Comparison of ENCODE assay signal across 22 cellular contexts in the genomic region with DNA sequence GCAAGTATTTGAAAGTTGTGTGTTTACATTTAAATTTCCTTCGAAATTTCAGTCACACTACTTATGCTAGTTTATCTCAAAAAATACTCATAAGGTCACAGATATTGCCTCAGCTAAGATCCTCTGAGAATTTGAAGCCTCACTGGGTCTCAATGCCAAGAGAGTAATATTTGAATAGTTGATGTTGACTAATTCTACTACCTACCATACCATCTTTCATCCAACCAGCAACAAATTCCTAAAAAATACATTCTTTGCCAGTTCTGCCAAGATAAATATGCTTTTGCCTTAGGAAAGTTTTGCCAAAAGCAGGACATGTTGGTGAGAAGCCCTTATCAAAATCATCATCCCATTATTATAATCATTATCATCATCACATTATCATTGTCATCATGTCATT.
A peak's percentile ranks its signal among the peaks of the same experiment; 100 is the strongest.
DNase-seq lines count a peak whose midpoint lies in the region; ATAC-seq and TF ChIP-seq lines count a peak whose summit lies in the region.
"Had no signal": no experiment of that assay in that cellular context is flagged by ENCODE, and none has a peak within 500 bp of the region (broad histone marks: within the 10 kb centered on the region; RNA-seq: fewer than 3 reads in every experiment).

No MANE protein-coding gene starts in this region.

- H3K9me3 ChIP-seq in left ventricle myocardium inferior (replicated peaks) (peaks cover 2% of the 10 kb centered on the region), smooth muscle cell (replicated peaks; ENCODE audit: low read depth) (no peaks in the 10 kb centered on the region)
- H3K9me3 ChIP-seq: BE2C had no signal

- no peak for ATAC-seq in Right ventricle myocardium superior (ENCODE audit: poor library complexity)

- TF ChIP-seq CTCF in left ventricle myocardium inferior (IDR thresholded peaks at IDR 0.05; ENCODE audit: borderline replicate concordance) (no peak), fibroblast of the aortic adventitia (IDR thresholded peaks at IDR 0.05; ENCODE audit: insufficient read depth, low read length) (no peak), smooth muscle cell (IDR thresholded peaks at IDR 0.05; ENCODE audit: borderline replicate concordance, insufficient read depth, poor library complexity, severe bottlenecking) (no peak)

- H3F3A ChIP-seq in smooth muscle cell (ENCODE audit: low read depth), result no peaks in the 10 kb centered on the region

- H3K9ac ChIP-seq in smooth muscle cell (ENCODE audit: low read depth), result no peak overlapping the region

- WGBS in smooth muscle cell (ENCODE audit: low lambda C conversion rate), result 39% methylated on average over 1 of the region's 1 CpG

- H3K4me3 ChIP-seq in left ventricle myocardium inferior (no peak overlapping the region), fibroblast of the aortic adventitia (ENCODE audit: low read depth, low read length) (no peak overlapping the region), smooth muscle cell (no peak overlapping the region)

- no peaks in the 10 kb centered on the region for H4K20me1 ChIP-seq in smooth muscle cell (ENCODE audit: low read depth)

- peak overlapping the region; percentile 89 for H3K27ac ChIP-seq in left ventricle myocardium inferior (replicated peaks)
- H3K27ac ChIP-seq in smooth muscle cell (ENCODE audit: low read depth), result peak overlapping the region; percentile 58
- H3K27ac ChIP-seq: 22Rv1 had no signal

- H3K4me1 ChIP-seq in left ventricle myocardium inferior (peaks cover 5% of the 10 kb centered on the region), smooth muscle cell (ENCODE audit: low read depth) (peaks cover 11% of the 10 kb centered on the region)
- H3K4me1 ChIP-seq: BE2C had no signal

- no peaks in the 10 kb centered on the region for H3K79me2 ChIP-seq in smooth muscle cell (ENCODE audit: low read depth)

- H2AFZ ChIP-seq in smooth muscle cell (ENCODE audit: low read depth), result peak overlapping the region; percentile 28

- DNase-seq in left ventricle myocardium inferior (no peak), Right ventricle myocardium superior (no peak), fibroblast of the aortic adventitia (ENCODE audit: low read depth) (peak; percentile 56), smooth muscle cell (lab: John Stamatoyannopoulos, UW; ENCODE audit: unreplicated experiment) (no peak), dermis blood vessel endothelial cell (no peak), occipital lobe (lab: John Stamatoyannopoulos, UW) (no peak), ureter (ENCODE audit: low spot score) (no peak)
- DNase-seq: ACHN; BE2C; CD8-positive, alpha-beta memory T cell; DMS 273 treated with DMSO at 0.1 percent for 48 hours; DMS79; GF-D8; HCEC 1CT; NCI-H1048; NCI-H1436; NCI-H187; NCI-H2107; NCI-H524 treated with DMSO at 0.1 percent for 48 hours; RPMI8226; SHP77 had no signal

- H3K4me2 ChIP-seq in smooth muscle cell, result peak overlapping the region; percentile 30

- no peaks in the 10 kb centered on the region for H3K36me3 ChIP-seq in left ventricle myocardium inferior
- no peaks in the 10 kb centered on the region for H3K36me3 ChIP-seq in smooth muscle cell (ENCODE audit: low read depth)
- H3K36me3 ChIP-seq: BE2C had no signal

- H3K27me3 ChIP-seq in left ventricle myocardium inferior (ENCODE audit: low read depth), result no peaks in the 10 kb centered on the region
- no peaks in the 10 kb centered on the region for H3K27me3 ChIP-seq in smooth muscle cell (ENCODE audit: low read depth)
- H3K27me3 ChIP-seq: BE2C had no signal

- intact Hi-C loops in left ventricle myocardium inferior (cut with micrococcal nuclease) (no loop called here), Right ventricle myocardium superior (cut with DNase I) (no loop called here)
